1 cellular context compared by ENCODE assay signal in genomic region chr1:12477936-12478611, GRCh38.
TF ChIP-seq lines count a peak whose summit lies in the region.

No MANE protein-coding gene starts in this region.

TF ChIP-seq in K562, 482 proteins besides CTCF, POLR2A, EP300 and RAD21 (continued from another document and continues in another):
- TF ChIP-seq UBTF (IDR thresholded peaks at IDR 0.05; ENCODE audit: borderline replicate concordance in 1 of 2, low read depth in 2 of 2, low read length in 2 of 2) (peak; percentile 90 to 96; a peak in 3 of 4 replicates), TRIM28 (IDR thresholded peaks at IDR 0.05) (no peak), ZNF586 (CRISPR knock-in tag; conservative IDR thresholded peaks at IDR 0.05) (no peak), ZNF583 (CRISPR knock-in tag; IDR thresholded peaks at IDR 0.05) (peak; percentile 88), THRAP3 (IDR thresholded peaks at IDR 0.05; ENCODE audit: borderline replicate concordance) (no peak), ZNF584 (CRISPR knock-in tag; IDR thresholded peaks at IDR 0.05; ENCODE audit: low read depth) (0 out of 2 replicates have a peak, but pooled peaks have one; percentile 78), ZFP36 (IDR thresholded peaks at IDR 0.05; ENCODE audit: low read depth, low read length, partially characterized antibody) (peak; percentile 38), CHD7 (IDR thresholded peaks at IDR 0.05; ENCODE audit: low read depth, low read length) (peak; percentile 12), TBP (optimal IDR thresholded peaks at IDR 0.05; ENCODE audit: low read depth, low read length) (peak; percentile 91), ZBTB34 (CRISPR knock-in tag; IDR thresholded peaks at IDR 0.05) (no peak), NFIC (IDR thresholded peaks at IDR 0.05) (peak; percentile 100), SIN3B (IDR thresholded peaks at IDR 0.05; ENCODE audit: low read depth) (no peak), CBX5 (IDR thresholded peaks at IDR 0.05; ENCODE audit: borderline replicate concordance, low read depth) (peak; percentile 5; the same call in 1 of the 2 replicates), ZBTB43 (CRISPR knock-in tag; IDR thresholded peaks at IDR 0.05) (no peak; the same call in 1 of the 2 replicates), PHF20 (IDR thresholded peaks at IDR 0.05; ENCODE audit: partially characterized antibody) (peak; percentile 13), MEIS2 (IDR thresholded peaks at IDR 0.05; ENCODE audit: partially characterized antibody) (peak; percentile 99), AFF4 (CRISPR knock-in tag; IDR thresholded peaks at IDR 0.05) (peak; percentile 31; the same call in 1 of the 2 replicates), MAX (CRISPR knock-in tag; IDR thresholded peaks at IDR 0.05) (peak; percentile 91), ID3 (CRISPR knock-in tag; IDR thresholded peaks at IDR 0.05) (no peak), ID3 (tag; IDR thresholded peaks at IDR 0.05) (peak; percentile 88), ARID3A (IDR thresholded peaks at IDR 0.05; ENCODE audit: borderline replicate concordance, low read depth, low read length) (peak; percentile 92), ZMIZ1 (IDR thresholded peaks at IDR 0.05; ENCODE audit: low read depth in 2 of 2, low read length in 2 of 2) (peak in 1 of 2 experiments; percentile 90; a peak in 2 of 4 replicates), ZNF174 (CRISPR knock-in tag; IDR thresholded peaks at IDR 0.05) (peak; percentile 41; the same call in 1 of the 2 replicates), FOXA3 (CRISPR knock-in tag; conservative IDR thresholded peaks at IDR 0.05 in 1 of 2, IDR thresholded peaks at IDR 0.05 in 1 of 2) (peak; percentile 44 to 83; a peak in 3 of 4 replicates)
